12 cellular contexts compared by ENCODE assay signal in genomic region chr6:129236110-129236509, GRCh38.
DNase-seq lines count a peak whose midpoint lies in the region; ATAC-seq, FAIRE-seq and TF ChIP-seq lines count a peak whose summit lies in the region.
"Had no signal": no experiment of that assay in that cellular context is flagged by ENCODE, and none has a peak within 500 bp of the region (broad histone marks: within the 10 kb centered on the region; RNA-seq: fewer than 3 reads in every experiment).

No MANE protein-coding gene starts in this region.

- H3K4me1 ChIP-seq in GM12878 (ENCODE audit: control insufficient read depth, insufficient read depth, low read length) (peaks cover 14% of the 10 kb centered on the region), gastroesophageal sphincter (no peaks in the 10 kb centered on the region)
- no peaks in the 10 kb centered on the region for H3K4me1 ChIP-seq in naive thymus-derived CD4-positive, alpha-beta T cell (ENCODE audit: control insufficient read depth in 2 of 2, insufficient read depth in 2 of 2, low read length in 2 of 2)

- no peak overlapping the region for H3K4me3 ChIP-seq in GM12878
- no peak overlapping the region for H3K4me3 ChIP-seq in gastroesophageal sphincter
- H3K4me3 ChIP-seq in naive thymus-derived CD4-positive, alpha-beta T cell (ENCODE audit: low read length): no peak overlapping the region

- no peaks in the 10 kb centered on the region for H3K9me3 ChIP-seq in GM12878 (replicated peaks; ENCODE audit: control insufficient read depth, insufficient read depth, low read length)
- H3K9me3 ChIP-seq in gastroesophageal sphincter: no peaks in the 10 kb centered on the region
- H3K9me3 ChIP-seq in naive thymus-derived CD4-positive, alpha-beta T cell (ENCODE audit: control insufficient read depth in 2 of 3, low read length in 3 of 3): no peaks in the 10 kb centered on the region

- intact Hi-C loops in GM12878 (cut with micrococcal nuclease; ENCODE audit: unreplicated experiment): no loop called here
- intact Hi-C loops in naive thymus-derived CD4-positive, alpha-beta T cell (cut with micrococcal nuclease): no loop called here

- POLR2A ChIA-PET in GM12878 (lab: Charles Lee): no interaction called here
- POLR2A ChIA-PET in naive thymus-derived CD4-positive, alpha-beta T cell (lab: Charles Lee): no interaction called here

- H3K36me3 Mint-ChIP-seq in naive thymus-derived CD4-positive, alpha-beta T cell: no peaks in the 10 kb centered on the region
- H3K36me3 Mint-ChIP-seq: activated naive CD8-positive, alpha-beta T cell treated with anti-CD3 and anti-CD28 coated beads, Interleukin-2, amount 10 ng/mL, durations not matched to agents 7 days and 5 days had no signal

- H3K4me3 Mint-ChIP-seq in naive thymus-derived CD4-positive, alpha-beta T cell: no peak overlapping the region
- H3K4me3 Mint-ChIP-seq: activated CD4-positive, alpha-beta T cell treated with anti-CD3 and anti-CD28 coated beads, Interleukin-2, amount 10 ng/mL, durations not matched to agents 24 days and 14 days; activated naive CD8-positive, alpha-beta T cell treated with anti-CD3 and anti-CD28 coated beads, Interleukin-2, amount 10 ng/mL, durations not matched to agents 7 days and 5 days had no signal

- in situ Hi-C loops in GM12878 (cut with MboI): no loop called here

- no peak overlapping the region for H3K9ac ChIP-seq in GM12878 (ENCODE audit: control insufficient read depth, insufficient read depth, low read length)

- 0% methylated on average over 4 of the region's 4 CpGs for WGBS in GM12878 (ENCODE audit: insufficient coverage, insufficient replicate concordance, low lambda C conversion rate, missing lambda C conversion rate)
- 31 to 43% methylated on average over 4 of the region's 4 CpGs for WGBS in gastroesophageal sphincter (ENCODE audit: low coverage in 1 of 2), 2 donors

- H3K79me2 ChIP-seq in GM12878 (ENCODE audit: control insufficient read depth, insufficient read depth, low read length): no peaks in the 10 kb centered on the region

- no peak for TF ChIP-seq RAD21 in GM12878 (IDR thresholded peaks at IDR 0.05; ENCODE audit: insufficient read depth, low read depth, low read length)

- TF ChIP-seq EP300 in GM12878 (IDR thresholded peaks at IDR 0.05; ENCODE audit: borderline replicate concordance in 1 of 2, control insufficient read depth in 1 of 2, low read depth in 2 of 2, low read length in 2 of 2) (no peak), gastroesophageal sphincter (IDR thresholded peaks at IDR 0.05) (no peak)

- no peak for FAIRE-seq in GM12878 (lab: Jason Lieb, UNC)

- DNase-seq in GM12878 (ENCODE audit: low read depth, low spot score): no peak
- DNase-seq in AG20443 (ENCODE audit: low spot score): no peak
- DNase-seq in NCI-H2196 treated with DMSO at 0.1 percent for 48 hours (lab: John Stamatoyannopoulos, UW; ENCODE audit: unreplicated experiment): no peak
- DNase-seq in naive thymus-derived CD4-positive, alpha-beta T cell: no peak
- DNase-seq: activated CD4-positive, alpha-beta T cell treated with anti-CD3 and anti-CD28 coated beads, Interleukin-2, amount 10 ng/mL, durations not matched to agents 24 days and 14 days; activated naive CD8-positive, alpha-beta T cell treated with anti-CD3 and anti-CD28 coated beads, Interleukin-2, amount 10 ng/mL, durations not matched to agents 7 days and 5 days; hippocampal formation; NCI-H1930 had no signal

- no peak overlapping the region for H3K27ac Mint-ChIP-seq in naive thymus-derived CD4-positive, alpha-beta T cell
- H3K27ac Mint-ChIP-seq: activated CD4-positive, alpha-beta T cell treated with anti-CD3 and anti-CD28 coated beads, Interleukin-2, amount 10 ng/mL, durations not matched to agents 24 days and 14 days; activated naive CD8-positive, alpha-beta T cell treated with anti-CD3 and anti-CD28 coated beads, Interleukin-2, amount 10 ng/mL, durations not matched to agents 7 days and 5 days had no signal

- TF ChIP-seq POLR2A in GM12878 (IDR thresholded peaks at IDR 0.05; ENCODE audit: low read depth, low read length): no peak
- no peak for TF ChIP-seq POLR2A in gastroesophageal sphincter (IDR thresholded peaks at IDR 0.05)

- CTCF ChIA-PET in GM12878 (lab: Yijun Ruan, JAX): no interaction called here
- CTCF ChIA-PET in naive thymus-derived CD4-positive, alpha-beta T cell (lab: Charles Lee): no interaction called here

- H3K36me3 ChIP-seq in GM12878 (ENCODE audit: control insufficient read depth in 2 of 2, insufficient read depth in 2 of 2, low read length in 1 of 2) (no peaks in the 10 kb centered on the region), gastroesophageal sphincter (no peaks in the 10 kb centered on the region)
- no peaks in the 10 kb centered on the region for H3K36me3 ChIP-seq in naive thymus-derived CD4-positive, alpha-beta T cell (ENCODE audit: control insufficient read depth in 2 of 3, insufficient read depth in 3 of 3, low read length in 3 of 3)

- SMC1A ChIA-PET in GM12878 (lab: Charles Lee; ENCODE audit: uncharacterized antibody, unreplicated experiment): no interaction called here

- H3K27ac ChIP-seq in GM12878 (ENCODE audit: control insufficient read depth, insufficient read depth) (no peak overlapping the region), gastroesophageal sphincter (no peak overlapping the region)
- no peak overlapping the region for H3K27ac ChIP-seq in naive thymus-derived CD4-positive, alpha-beta T cell (ENCODE audit: low read depth, low read length)

- BruUV-seq in GM12878 (replicated peaks; lab: Mats Ljungman, UMichigan): no TSS peak

- H3K9me3 Mint-ChIP-seq in naive thymus-derived CD4-positive, alpha-beta T cell: no peaks in the 10 kb centered on the region
- H3K9me3 Mint-ChIP-seq: activated CD4-positive, alpha-beta T cell treated with anti-CD3 and anti-CD28 coated beads, Interleukin-2, amount 10 ng/mL, durations not matched to agents 24 days and 14 days; activated naive CD8-positive, alpha-beta T cell treated with anti-CD3 and anti-CD28 coated beads, Interleukin-2, amount 10 ng/mL, durations not matched to agents 7 days and 5 days had no signal

- no peaks in the 10 kb centered on the region for H4K20me1 ChIP-seq in GM12878 (ENCODE audit: control insufficient read depth, insufficient read depth)

- H3K27me3 ChIP-seq in GM12878 (replicated peaks in 1 of 2; ENCODE audit: control insufficient read depth in 2 of 2, insufficient read depth in 2 of 2, low read length in 1 of 2) (no peaks in the 10 kb centered on the region), gastroesophageal sphincter (no peaks in the 10 kb centered on the region)
- no peaks in the 10 kb centered on the region for H3K27me3 ChIP-seq in naive thymus-derived CD4-positive, alpha-beta T cell (ENCODE audit: control insufficient read depth in 2 of 2, insufficient read depth in 2 of 2, low read length in 2 of 2)

- H2AFZ ChIP-seq in GM12878 (ENCODE audit: control insufficient read depth, low read depth, low read length): no peak overlapping the region

- TF ChIP-seq CTCF in GM12878 (IDR thresholded peaks at IDR 0.05 in 2 of 3, conservative IDR thresholded peaks at IDR 0.05 in 1 of 3; ENCODE audit: control insufficient read depth in 2 of 3, extremely low read depth in 1 of 3, insufficient read depth in 1 of 3, low read depth in 3 of 3, low read length in 3 of 3) (no peak), gastroesophageal sphincter (IDR thresholded peaks at IDR 0.05) (no peak)

- H3K4me2 ChIP-seq in GM12878 (ENCODE audit: control insufficient read depth, insufficient read depth): peak overlapping the region; percentile 62

- H3K27me3 Mint-ChIP-seq in naive thymus-derived CD4-positive, alpha-beta T cell: peaks cover 6 to 16% (median 11%) of the 10 kb centered on the region in 5 donors

- RAD21 ChIA-PET in GM12878 (lab: Charles Lee; ENCODE audit: unreplicated experiment): no interaction called here

- ATAC-seq in GM18511 (IDR thresholded peaks at IDR 0.05; ENCODE audit: unreplicated experiment): peak; percentile 81
- peak; percentile 77 for ATAC-seq in GM21447 (IDR thresholded peaks at IDR 0.05; ENCODE audit: unreplicated experiment)
- peak; percentile 70 for ATAC-seq in HG03045 (IDR thresholded peaks at IDR 0.05; ENCODE audit: unreplicated experiment)
- peak; percentile 30; the same call in 1 of the 3 replicates for ATAC-seq in GM12878
- ATAC-seq in gastroesophageal sphincter: no peak
- no peak for ATAC-seq in naive thymus-derived CD4-positive, alpha-beta T cell

- no peaks in the 10 kb centered on the region for H3K4me1 Mint-ChIP-seq in naive thymus-derived CD4-positive, alpha-beta T cell
- H3K4me1 Mint-ChIP-seq: activated CD4-positive, alpha-beta T cell treated with anti-CD3 and anti-CD28 coated beads, Interleukin-2, amount 10 ng/mL, durations not matched to agents 24 days and 14 days; activated naive CD8-positive, alpha-beta T cell treated with anti-CD3 and anti-CD28 coated beads, Interleukin-2, amount 10 ng/mL, durations not matched to agents 7 days and 5 days had no signal

TF ChIP-seq in GM12878, 131 proteins besides CTCF, POLR2A, EP300 and RAD21 (continues in another document):
- TF ChIP-seq, protein P1, sequence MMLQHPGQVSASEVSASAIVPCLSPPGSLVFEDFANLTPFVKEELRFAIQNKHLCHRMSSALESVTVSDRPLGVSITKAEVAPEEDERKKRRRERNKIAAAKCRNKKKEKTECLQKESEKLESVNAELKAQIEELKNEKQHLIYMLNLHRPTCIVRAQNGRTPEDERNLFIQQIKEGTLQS (IDR thresholded peaks at IDR 0.05; ENCODE audit: borderline replicate concordance, extremely low read depth, low read depth, low read length): no peak
- TF ChIP-seq, protein P2, sequence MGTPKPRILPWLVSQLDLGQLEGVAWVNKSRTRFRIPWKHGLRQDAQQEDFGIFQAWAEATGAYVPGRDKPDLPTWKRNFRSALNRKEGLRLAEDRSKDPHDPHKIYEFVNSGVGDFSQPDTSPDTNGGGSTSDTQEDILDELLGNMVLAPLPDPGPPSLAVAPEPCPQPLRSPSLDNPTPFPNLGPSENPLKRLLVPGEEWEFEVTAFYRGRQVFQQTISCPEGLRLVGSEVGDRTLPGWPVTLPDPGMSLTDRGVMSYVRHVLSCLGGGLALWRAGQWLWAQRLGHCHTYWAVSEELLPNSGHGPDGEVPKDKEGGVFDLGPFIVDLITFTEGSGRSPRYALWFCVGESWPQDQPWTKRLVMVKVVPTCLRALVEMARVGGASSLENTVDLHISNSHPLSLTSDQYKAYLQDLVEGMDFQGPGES (IDR thresholded peaks at IDR 0.05): no peak
- TF ChIP-seq ZNF274 (IDR thresholded peaks at IDR 0.05; ENCODE audit: insufficient read depth, insufficient read length) (no peak), SPI1 (IDR thresholded peaks at IDR 0.05; ENCODE audit: borderline replicate concordance, insufficient read depth, low read depth, low read length) (no peak), PAX5 (IDR thresholded peaks at IDR 0.05; ENCODE audit: borderline replicate concordance, low read depth, low read length) (no peak), RCOR1 (conservative IDR thresholded peaks at IDR 0.05; ENCODE audit: low read depth, low read length) (no peak)

Comparison
In these comparisons a context has a peak if more than half of its experiments do, and no peak if none do; other contexts are left out.
1. ATAC-seq: peak in GM18511 (single experiment), GM21447 (single experiment), HG03045 (single experiment) and GM12878 (single experiment); none in gastroesophageal sphincter (single experiment) and naive thymus-derived CD4-positive, alpha-beta T cell (single experiment).